In the genomic region with DNA sequence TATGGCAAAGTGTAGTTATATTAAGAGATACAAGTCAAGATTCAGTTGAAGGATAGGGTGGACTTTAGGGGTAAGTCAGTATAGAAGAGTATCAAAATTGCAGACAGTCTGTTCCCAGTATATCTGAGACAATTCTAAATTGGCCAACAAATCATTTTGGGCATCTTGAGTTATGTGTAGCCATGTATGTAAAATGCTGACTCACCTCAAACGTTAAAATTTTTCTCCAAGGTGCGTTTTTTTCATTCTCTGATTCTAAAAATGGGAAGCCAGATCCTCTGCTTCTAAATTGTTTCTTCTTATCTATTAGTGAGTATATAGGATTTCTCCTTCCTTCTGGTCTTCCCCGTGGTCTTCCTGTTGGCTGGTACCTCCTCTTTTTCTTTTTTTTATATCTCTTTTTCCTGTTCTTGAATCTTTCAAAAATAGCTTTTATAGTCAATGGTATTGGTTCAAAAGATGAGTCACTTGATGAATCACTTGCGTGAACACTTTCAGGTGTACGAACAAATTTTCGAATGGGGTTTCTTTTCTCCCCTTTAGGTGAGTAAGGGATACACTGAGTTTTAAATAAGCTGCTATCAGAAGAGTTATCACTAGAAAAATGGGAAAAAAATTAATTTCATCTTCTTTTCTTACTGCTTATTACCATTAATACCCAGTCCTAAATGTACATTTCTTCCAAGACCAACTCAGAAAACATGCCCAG, we compare ENCODE assay signal across 11 cellular contexts. TPM values are rescaled to one million over a fixed set of nuclear protein-coding genes. Genes with fewer than 3 reads are reported as not detected.
A peak's percentile ranks its signal among the peaks of the same experiment; 100 is the strongest.
DNase-seq lines count a peak whose midpoint lies in the region; ATAC-seq and TF ChIP-seq lines count a peak whose summit lies in the region.
"Had no signal": no experiment of that assay in that cellular context is flagged by ENCODE, and none has a peak within 500 bp of the region (broad histone marks: within the 10 kb centered on the region; RNA-seq: fewer than 3 reads in every experiment).

No MANE protein-coding gene starts in this region.

- peaks cover 71% of the 10 kb centered on the region for H3K4me1 Mint-ChIP-seq in activated CD8-positive, alpha-beta memory T cell treated with anti-CD3 and anti-CD28 coated beads, Interleukin-2, amount 10 ng/mL, durations not matched to agents 7 days and 5 days
- peaks cover 17 to 49% of the 10 kb centered on the region in 2 donors for H3K4me1 Mint-ChIP-seq in stimulated activated naive B cell treated with anti-CD40 and anti-IgM and Interleukin-4, amounts not matched to agents 10 μg/mL and 1 μg/mL and 100 μg/mL, for 72 hours

- no peaks in the 10 kb centered on the region for H3K9me3 ChIP-seq in SJSA1 (replicated peaks)
- H3K9me3 ChIP-seq in tibial artery: no peaks in the 10 kb centered on the region

- peak overlapping the region; percentile 95 for H3K4me3 Mint-ChIP-seq in activated CD8-positive, alpha-beta memory T cell treated with anti-CD3 and anti-CD28 coated beads, Interleukin-2, amount 10 ng/mL, durations not matched to agents 7 days and 5 days
- H3K4me3 Mint-ChIP-seq in stimulated activated naive B cell treated with anti-CD40 and anti-IgM and Interleukin-4, amounts not matched to agents 10 μg/mL and 1 μg/mL and 100 μg/mL, for 72 hours: peak overlapping the region; percentile 99

- ATAC-seq in activated CD8-positive, alpha-beta memory T cell treated with anti-CD3 and anti-CD28 coated beads, Interleukin-2, amount 10 ng/mL, durations not matched to agents 7 days and 5 days: no peak
- no peak for ATAC-seq in stimulated activated naive B cell treated with anti-CD40 and anti-IgM and Interleukin-4, amounts not matched to agents 10 μg/mL and 1 μg/mL and 100 μg/mL, for 72 hours (replicated peaks)
- ATAC-seq in HG03442 (IDR thresholded peaks at IDR 0.05; ENCODE audit: unreplicated experiment) (no peak), HG02870 (IDR thresholded peaks at IDR 0.05; ENCODE audit: unreplicated experiment) (no peak)

- H3K27me3 Mint-ChIP-seq in activated CD8-positive, alpha-beta memory T cell treated with anti-CD3 and anti-CD28 coated beads, Interleukin-2, amount 10 ng/mL, durations not matched to agents 7 days and 5 days: no peaks in the 10 kb centered on the region
- H3K27me3 Mint-ChIP-seq in stimulated activated naive B cell treated with anti-CD40 and anti-IgM and Interleukin-4, amounts not matched to agents 10 μg/mL and 1 μg/mL and 100 μg/mL, for 72 hours: no peaks in the 10 kb centered on the region

- H3K9me3 Mint-ChIP-seq in activated CD8-positive, alpha-beta memory T cell treated with anti-CD3 and anti-CD28 coated beads, Interleukin-2, amount 10 ng/mL, durations not matched to agents 7 days and 5 days (ENCODE audit: low read depth): no peaks in the 10 kb centered on the region
- no peaks in the 10 kb centered on the region for H3K9me3 Mint-ChIP-seq in stimulated activated naive B cell treated with anti-CD40 and anti-IgM and Interleukin-4, amounts not matched to agents 10 μg/mL and 1 μg/mL and 100 μg/mL, for 72 hours

- peak overlapping the region; percentile 87 for H3K27ac Mint-ChIP-seq in activated CD8-positive, alpha-beta memory T cell treated with anti-CD3 and anti-CD28 coated beads, Interleukin-2, amount 10 ng/mL, durations not matched to agents 7 days and 5 days
- H3K27ac Mint-ChIP-seq in stimulated activated naive B cell treated with anti-CD40 and anti-IgM and Interleukin-4, amounts not matched to agents 10 μg/mL and 1 μg/mL and 100 μg/mL, for 72 hours: peak overlapping the region; percentile 77

- TF ChIP-seq POLR2A in erythroblast (IDR thresholded peaks at IDR 0.05; ENCODE audit: low read length): no peak

- H3K27me3 ChIP-seq in SJSA1 (replicated peaks) (no peaks in the 10 kb centered on the region), tibial artery (no peaks in the 10 kb centered on the region)

- H3K4me3 ChIP-seq in SJSA1: no peak overlapping the region
- H3K4me3 ChIP-seq in tibial artery: peak overlapping the region in 1 of 2 donors; percentile 22

- H3K36me3 ChIP-seq in SJSA1 (peaks cover 77% of the 10 kb centered on the region), tibial artery (peaks cover 46 to 55% (median 50%) of the 10 kb centered on the region in 3 donors)

- intact Hi-C loops in tibial artery (cut with DNase I; ENCODE audit: low total_unique reads): no loop called here

- no peak for TF ChIP-seq CTCF in tibial artery (IDR thresholded peaks at IDR 0.05)

- H3K4me1 ChIP-seq in SJSA1 (replicated peaks) (peaks cover 16% of the 10 kb centered on the region; the same call in 1 of the 2 replicates), tibial artery (peaks cover 0 to 51% (median 41%) of the 10 kb centered on the region in 4 donors)

- peaks cover 74% of the 10 kb centered on the region for H3K36me3 Mint-ChIP-seq in activated CD8-positive, alpha-beta memory T cell treated with anti-CD3 and anti-CD28 coated beads, Interleukin-2, amount 10 ng/mL, durations not matched to agents 7 days and 5 days
- peaks cover 52 to 65% of the 10 kb centered on the region in 2 donors for H3K36me3 Mint-ChIP-seq in stimulated activated naive B cell treated with anti-CD40 and anti-IgM and Interleukin-4, amounts not matched to agents 10 μg/mL and 1 μg/mL and 100 μg/mL, for 72 hours

- CTCF ChIA-PET in activated CD8-positive, alpha-beta memory T cell treated with anti-CD3 and anti-CD28 coated beads, Interleukin-2, amount 10 ng/mL, durations not matched to agents 7 days and 5 days (lab: Charles Lee): interaction anchor here (5.6 kb wide), 1 partner anchor 45 kb away, joined by 50 read pairs; a partner anchor contains a TSS

- no peak for DNase-seq in activated CD8-positive, alpha-beta memory T cell treated with anti-CD3 and anti-CD28 coated beads, Interleukin-2, amount 10 ng/mL, durations not matched to agents 7 days and 5 days
- no peak for DNase-seq in activated CD8-positive, alpha-beta memory T cell treated with anti-CD3 and anti-CD28 coated beads, Interleukin-2, amount 50 U/mL, for 48 hours
- no peak for DNase-seq in SJSA1 (ENCODE audit: low read depth in 1 of 2, low spot score in 2 of 2)
- peak; percentile 12 to 38 for DNase-seq in erythroblast (lab: John Stamatoyannopoulos, UW)
- DNase-seq in stimulated activated naive B cell treated with anti-CD40 and anti-IgM and Interleukin-4, amounts not matched to agents 10 μg/mL and 1 μg/mL and 100 μg/mL, for 72 hours: no peak
- DNase-seq in tibial artery: no peak
- DNase-seq: H7, substantia nigra had no signal

- H3K27ac ChIP-seq in SJSA1 (peak overlapping the region; percentile 8; the same call in 1 of the 2 replicates), tibial artery (no peak overlapping the region)
- H3K27ac ChIP-seq: C4-2B had no signal

RNA-seq across cellular contexts. Expression of a gene that starts 3.2 kb away (rescaled TPM):
- 100 to 1,000 TPM; 201 to 221 TPM for total RNA-seq in activated CD8-positive, alpha-beta memory T cell treated with anti-CD3 and anti-CD28 coated beads, Interleukin-2, amount 10 ng/mL, durations not matched to agents 7 days and 5 days
- 72.6 and 90.6 TPM in 2 replicates for total RNA-seq in SJSA1 (2014; rRNA removed; shearing (Covaris generic))

RNA-seq across cellular contexts. Expression of a gene that starts 3.4 kb away (rescaled TPM):
- 10 to 100 TPM; 17.1 to 18.3 TPM for total RNA-seq in activated CD8-positive, alpha-beta memory T cell treated with anti-CD3 and anti-CD28 coated beads, Interleukin-2, amount 10 ng/mL, durations not matched to agents 7 days and 5 days
- 12.8 and 19.8 TPM in 2 replicates for total RNA-seq in SJSA1 (2014; rRNA removed; shearing (Covaris generic))

RNA-seq across cellular contexts. Expression of a gene that starts 46.0 kb away (rescaled TPM):
- total RNA-seq in activated CD8-positive, alpha-beta memory T cell treated with anti-CD3 and anti-CD28 coated beads, Interleukin-2, amount 10 ng/mL, durations not matched to agents 7 days and 5 days: 10 to 100 TPM; 38.8 to 47.2 TPM
- 14.3 and 18.2 TPM in 2 replicates for total RNA-seq in SJSA1 (2014; rRNA removed; shearing (Covaris generic))

Comparison
In these comparisons a context has a peak if more than half of its experiments do, and no peak if none do; other contexts are left out.
1. DNase-seq: peak in erythroblast (2 of 2); none in activated CD8-positive, alpha-beta memory T cell treated with anti-CD3 and anti-CD28 coated beads, Interleukin-2, amount 10 ng/mL, durations not matched to agents 7 days and 5 days (single experiment), activated CD8-positive, alpha-beta memory T cell treated with anti-CD3 and anti-CD28 coated beads, Interleukin-2, amount 50 U/mL, for 48 hours (single experiment), SJSA1 (0 of 2), stimulated activated naive B cell treated with anti-CD40 and anti-IgM and Interleukin-4, amounts not matched to agents 10 μg/mL and 1 μg/mL and 100 μg/mL, for 72 hours (single experiment) and tibial artery (0 of 2).